ENCODE assay signal across 9 cellular contexts in genomic region chr10:95430231-95430951, GRCh38.
A peak's percentile ranks its signal among the peaks of the same experiment; 100 is the strongest.
DNase-seq lines count a peak whose midpoint lies in the region; ATAC-seq, FAIRE-seq and TF ChIP-seq lines count a peak whose summit lies in the region.
"Had no signal": no experiment of that assay in that cellular context is flagged by ENCODE, and none has a peak within 500 bp of the region (broad histone marks: within the 10 kb centered on the region; RNA-seq: fewer than 3 reads in every experiment).

No MANE protein-coding gene starts in this region.

- H3K9me3 ChIP-seq in lower lobe of right lung: no peaks in the 10 kb centered on the region

- DNase-seq in AG08396 (ENCODE audit: low spot score) (peak; percentile 78), GM12892 (ENCODE audit: insufficient read length) (peak; percentile 60), NCI-H1048 (lab: John Stamatoyannopoulos, UW) (peak; percentile 37), choroid plexus epithelial cell (ENCODE audit: low read depth) (peak; percentile 75), lower lobe of right lung (no peak)
- DNase-seq in activated CD4-positive, CD25-positive, alpha-beta regulatory T cell treated with anti-CD3 and anti-CD28 coated beads, Interleukin-2, amount 50 U/mL, for 16 hours (ENCODE audit: low read depth, low spot score): peak; percentile 8
- peak; percentile 25 for DNase-seq in stimulated activated naive B cell treated with anti-CD40 and anti-IgM and Interleukin-4, amounts not matched to agents 10 μg/mL and 1 μg/mL and 100 μg/mL, for 72 hours

- intact Hi-C loops in lower lobe of right lung (cut with DNase I): loop anchor here (5.0 kb wide), 1 partner anchor 172 kb away; no protein-coding TSS in a partner anchor

- H3K4me3 ChIP-seq in choroid plexus epithelial cell (ENCODE audit: low read depth, low read length): no peak overlapping the region
- no peak overlapping the region for H3K4me3 ChIP-seq in lower lobe of right lung
- H3K4me3 ChIP-seq: SK-N-MC had no signal

- H3K4me1 ChIP-seq in lower lobe of right lung: peaks cover 25% of the 10 kb centered on the region

- peak; percentile 99 for FAIRE-seq in GM12892 (lab: Jason Lieb, UNC)

- peak; percentile 91 for ATAC-seq in HG02678 (IDR thresholded peaks at IDR 0.05; ENCODE audit: unreplicated experiment)
- peak; percentile 90 to 91 for ATAC-seq in lower lobe of right lung
- peak; percentile 91 to 96 for ATAC-seq in stimulated activated naive B cell treated with anti-CD40 and anti-IgM and Interleukin-4, amounts not matched to agents 10 μg/mL and 1 μg/mL and 100 μg/mL, for 72 hours (replicated peaks)

- H3K36me3 Mint-ChIP-seq in stimulated activated naive B cell treated with anti-CD40 and anti-IgM and Interleukin-4, amounts not matched to agents 10 μg/mL and 1 μg/mL and 100 μg/mL, for 72 hours: no peaks in the 10 kb centered on the region

- no peak overlapping the region for H3K4me3 Mint-ChIP-seq in stimulated activated naive B cell treated with anti-CD40 and anti-IgM and Interleukin-4, amounts not matched to agents 10 μg/mL and 1 μg/mL and 100 μg/mL, for 72 hours

- H3K27ac Mint-ChIP-seq in stimulated activated naive B cell treated with anti-CD40 and anti-IgM and Interleukin-4, amounts not matched to agents 10 μg/mL and 1 μg/mL and 100 μg/mL, for 72 hours: no peak overlapping the region

- TF ChIP-seq CTCF in choroid plexus epithelial cell (conservative IDR thresholded peaks at IDR 0.05; ENCODE audit: low read depth, low read length) (peak; percentile 98), lower lobe of right lung (IDR thresholded peaks at IDR 0.05) (peak; percentile 94)

- H3K36me3 ChIP-seq in lower lobe of right lung: no peaks in the 10 kb centered on the region

- no peaks in the 10 kb centered on the region for H3K27me3 ChIP-seq in lower lobe of right lung (ENCODE audit: low read depth)

- H3K9me3 Mint-ChIP-seq in stimulated activated naive B cell treated with anti-CD40 and anti-IgM and Interleukin-4, amounts not matched to agents 10 μg/mL and 1 μg/mL and 100 μg/mL, for 72 hours: no peaks in the 10 kb centered on the region

- H3K27me3 Mint-ChIP-seq in stimulated activated naive B cell treated with anti-CD40 and anti-IgM and Interleukin-4, amounts not matched to agents 10 μg/mL and 1 μg/mL and 100 μg/mL, for 72 hours: peaks cover 3 to 4% of the 10 kb centered on the region in 2 donors

- peaks cover 0 to 2% of the 10 kb centered on the region in 2 donors for H3K4me1 Mint-ChIP-seq in stimulated activated naive B cell treated with anti-CD40 and anti-IgM and Interleukin-4, amounts not matched to agents 10 μg/mL and 1 μg/mL and 100 μg/mL, for 72 hours

- no peak for TF ChIP-seq POLR2A in GM12892 (IDR thresholded peaks at IDR 0.05; ENCODE audit: low read depth, low read length)

- H3K27ac ChIP-seq in lower lobe of right lung: no peak overlapping the region
- H3K27ac ChIP-seq: SK-N-MC had no signal
